In the genomic region with DNA sequence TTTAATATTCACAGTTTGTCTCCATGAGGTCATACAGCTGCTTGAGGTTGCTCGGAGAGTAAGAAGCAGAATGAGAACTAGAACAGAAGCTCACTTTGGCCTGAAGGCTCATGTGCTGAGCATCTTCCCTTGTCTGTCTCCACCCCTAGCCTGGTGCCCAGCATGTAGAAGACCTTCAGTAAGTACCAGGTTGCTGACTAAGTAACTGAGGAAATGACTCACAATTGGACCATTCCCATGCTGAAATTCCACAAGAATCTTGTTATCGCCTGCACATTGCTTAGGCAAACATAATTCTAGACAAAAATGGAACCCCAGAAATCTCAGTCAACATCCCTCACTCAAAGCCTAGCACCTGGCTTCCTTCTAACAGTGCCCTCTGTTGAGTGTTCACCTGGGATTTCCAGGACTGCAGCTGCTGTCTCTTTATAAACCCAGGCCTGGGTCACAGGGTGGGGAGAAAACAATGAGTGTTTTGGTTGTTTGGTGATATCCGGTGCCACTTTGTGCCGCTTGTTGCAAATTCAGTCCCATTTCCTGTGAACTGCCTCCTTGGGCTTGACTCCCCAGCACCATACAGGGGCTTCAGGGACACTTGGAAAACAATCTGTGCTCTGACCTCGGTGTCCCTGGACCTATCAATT, we compare ENCODE assay signal across 11 cellular contexts.
A peak's percentile ranks its signal among the peaks of the same experiment; 100 is the strongest.
DNase-seq lines count a peak whose midpoint lies in the region; ATAC-seq lines count a peak whose summit lies in the region.
"Had no signal": no experiment of that assay in that cellular context is flagged by ENCODE, and none has a peak within 500 bp of the region (broad histone marks: within the 10 kb centered on the region; RNA-seq: fewer than 3 reads in every experiment).

No MANE protein-coding gene starts in this region.

- H3K18ac ChIP-seq in neuronal stem cell (ENCODE audit: low read length) = no peak overlapping the region

- no peak overlapping the region for H4K8ac ChIP-seq in neuronal stem cell (ENCODE audit: low read depth, low read length)

- no peak overlapping the region for H3K14ac ChIP-seq in neuronal stem cell (ENCODE audit: low read length)

- DNase-seq in Daoy (ENCODE audit: low read depth) (peak; percentile 86), MG63 (peak; percentile 87), neuronal stem cell (ENCODE audit: low spot score) (no peak), NCI-H82 treated with DMSO at 0.1 percent for 48 hours (lab: John Stamatoyannopoulos, UW; ENCODE audit: unreplicated experiment) (no peak), NCI-H524 (lab: John Stamatoyannopoulos, UW) (no peak)
- DNase-seq in central memory CD8-positive, alpha-beta T cell (ENCODE audit: low spot score in 2 of 2) = no peak
- DNase-seq: activated T-cell treated with anti-CD3 and anti-CD28 coated beads, Interleukin-2, amount 50 U/mL, for 72 hours; NCI-H1105 had no signal

- H3K27ac Mint-ChIP-seq in central memory CD8-positive, alpha-beta T cell (ENCODE audit: low read depth) = peak overlapping the region; percentile 29
- H3K27ac Mint-ChIP-seq: activated T-cell treated with anti-CD3 and anti-CD28 coated beads, Interleukin-2, amount 50 U/mL, for 72 hours had no signal

- H2BK15ac ChIP-seq in neuronal stem cell (ENCODE audit: low read length) = no peak overlapping the region

- H4K91ac ChIP-seq in neuronal stem cell (ENCODE audit: low read depth, low read length, poor library complexity) = no peak overlapping the region

- H2BK12ac ChIP-seq in neuronal stem cell (ENCODE audit: low read length) = no peak overlapping the region

- no peak overlapping the region for H3K4me2 ChIP-seq in neuronal stem cell (ENCODE audit: insufficient read depth, low read length, poor library complexity, severe bottlenecking)

- peaks cover 7% of the 10 kb centered on the region for H3K9me3 Mint-ChIP-seq in central memory CD8-positive, alpha-beta T cell

- no peak overlapping the region for H3K4me3 Mint-ChIP-seq in central memory CD8-positive, alpha-beta T cell
- H3K4me3 Mint-ChIP-seq: activated T-cell treated with anti-CD3 and anti-CD28 coated beads, Interleukin-2, amount 50 U/mL, for 72 hours had no signal

- H3K36me3 ChIP-seq in MG63 = no peaks in the 10 kb centered on the region
- no peaks in the 10 kb centered on the region for H3K36me3 ChIP-seq in neuronal stem cell (replicated peaks in 1 of 2; ENCODE audit: control insufficient read depth in 2 of 2, insufficient read depth in 2 of 2, low read length in 2 of 2)
- H3K36me3 ChIP-seq: suprapubic skin had no signal

- no peaks in the 10 kb centered on the region for H3K27me3 Mint-ChIP-seq in central memory CD8-positive, alpha-beta T cell

- H3K9ac ChIP-seq in neuronal stem cell (ENCODE audit: low read depth, low read length, poor library complexity) = no peak overlapping the region

- no peak overlapping the region for H3K4ac ChIP-seq in neuronal stem cell (ENCODE audit: low read length)

- H3K36me3 Mint-ChIP-seq in central memory CD8-positive, alpha-beta T cell (ENCODE audit: insufficient read depth) = peaks cover 4% of the 10 kb centered on the region

- H2AFZ ChIP-seq in neuronal stem cell (ENCODE audit: low read length) = peak overlapping the region; percentile 51

- H2AK5ac ChIP-seq in neuronal stem cell (ENCODE audit: low read depth, low read length) = no peak overlapping the region

- H3K4me1 ChIP-seq in neuronal stem cell (ENCODE audit: control insufficient read depth in 2 of 2, insufficient read depth in 1 of 2, low read depth in 1 of 2, low read length in 2 of 2) = peaks cover 0 to 5% of the 10 kb centered on the region in 2 donors
- H3K4me1 ChIP-seq: suprapubic skin had no signal

- H2BK120ac ChIP-seq in neuronal stem cell (ENCODE audit: low read depth, low read length) = no peak overlapping the region

- WGBS in neuronal stem cell (ENCODE audit: extremely low coverage in 2 of 2, insufficient read length in 2 of 2, insufficient replicate concordance in 1 of 2), 2 donors = no CpG with 5 or more reads among the region's 5 CpGs

- ATAC-seq in central memory CD8-positive, alpha-beta T cell (replicated peaks; ENCODE audit: extremely low read depth, poor library complexity, severe bottlenecking) = no peak
- no peak for ATAC-seq in HG02763 (IDR thresholded peaks at IDR 0.05; ENCODE audit: unreplicated experiment)
- no peak for ATAC-seq in GM18870 (IDR thresholded peaks at IDR 0.05; ENCODE audit: unreplicated experiment)
- ATAC-seq: activated T-cell treated with anti-CD3 and anti-CD28 coated beads, Interleukin-2, amount 50 U/mL, for 72 hours had no signal

- H3K23ac ChIP-seq in neuronal stem cell (ENCODE audit: low read depth, low read length, poor library complexity) = no peak overlapping the region

- H3K79me1 ChIP-seq in neuronal stem cell (ENCODE audit: low read depth, low read length) = no peaks in the 10 kb centered on the region

- no peaks in the 10 kb centered on the region for H3K27me3 ChIP-seq in MG63
- H3K27me3 ChIP-seq in neuronal stem cell (ENCODE audit: control insufficient read depth in 3 of 3, insufficient read depth in 3 of 3, low read depth in 1 of 3, low read length in 3 of 3) = no peaks in the 10 kb centered on the region
- H3K27me3 ChIP-seq: suprapubic skin had no signal

- no peaks in the 10 kb centered on the region; the same call in none of the 2 replicates for H3K9me3 ChIP-seq in MG63
- H3K9me3 ChIP-seq in neuronal stem cell (replicated peaks in 1 of 2; ENCODE audit: control insufficient read depth in 2 of 2, insufficient read depth in 1 of 2, low read depth in 1 of 2, low read length in 2 of 2) = peaks cover 0 to 5% of the 10 kb centered on the region in 2 donors
- H3K9me3 ChIP-seq: suprapubic skin had no signal

- H3K4me1 Mint-ChIP-seq in central memory CD8-positive, alpha-beta T cell = peaks cover 16% of the 10 kb centered on the region

- no peak overlapping the region for H3K27ac ChIP-seq in neuronal stem cell (replicated peaks; ENCODE audit: low read length)
- H3K27ac ChIP-seq: suprapubic skin had no signal

- H2BK5ac ChIP-seq in neuronal stem cell (ENCODE audit: low read length) = no peak overlapping the region

- no peak overlapping the region for H3K4me3 ChIP-seq in MG63
- H3K4me3 ChIP-seq in neuronal stem cell (ENCODE audit: low read length in 2 of 2) = no peak overlapping the region
- H3K4me3 ChIP-seq: suprapubic skin had no signal

Comparison
In these comparisons a context has a peak if more than half of its experiments do, and no peak if none do; other contexts are left out.
1. DNase-seq: peak in Daoy (single experiment) and MG63 (single experiment); none in central memory CD8-positive, alpha-beta T cell (0 of 2), neuronal stem cell (single experiment), NCI-H82 treated with DMSO at 0.1 percent for 48 hours (single experiment) and NCI-H524 (0 of 2).